In genomic region chr11:91947215-91947614, GRCh38 we compare ENCODE assay signal across 1 cellular context.
TF ChIP-seq lines count a peak whose summit lies in the region.

No MANE protein-coding gene starts in this region.

TF ChIP-seq in WTC11, 78 proteins besides CTCF, POLR2A, EP300 and RAD21 (continued from another document):
- TF ChIP-seq MAX (CRISPR knock-in tag; IDR thresholded peaks at IDR 0.05) (no peak), NFATC4 (CRISPR knock-in tag; IDR thresholded peaks at IDR 0.05) (no peak), ZNF512 (CRISPR knock-in tag; IDR thresholded peaks at IDR 0.05; ENCODE audit: borderline replicate concordance) (no peak)
